In genomic region chr12:131357152-131357747, GRCh38 we compare ENCODE assay signal across 1 cellular context.
TF ChIP-seq lines count a peak whose summit lies in the region.

No MANE protein-coding gene starts in this region.

TF ChIP-seq in SK-N-SH treated with all-trans-retinoic acid at 6 μM for 48 hours, 23 proteins besides CTCF, POLR2A, EP300 and RAD21 (continued from another document):
- TF ChIP-seq CREB5 (CRISPR knock-in tag; IDR thresholded peaks at IDR 0.05; ENCODE audit: low read depth) (no peak), TCF4 (CRISPR knock-in tag; IDR thresholded peaks at IDR 0.05; ENCODE audit: borderline replicate concordance) (no peak)
TF ChIP-seq in SK-N-SH treated with all-trans-retinoic acid at 6 μM for 48 hours: peak in this region for 0.
